ENCODE assay signal across 1 cellular context in the genomic region with DNA sequence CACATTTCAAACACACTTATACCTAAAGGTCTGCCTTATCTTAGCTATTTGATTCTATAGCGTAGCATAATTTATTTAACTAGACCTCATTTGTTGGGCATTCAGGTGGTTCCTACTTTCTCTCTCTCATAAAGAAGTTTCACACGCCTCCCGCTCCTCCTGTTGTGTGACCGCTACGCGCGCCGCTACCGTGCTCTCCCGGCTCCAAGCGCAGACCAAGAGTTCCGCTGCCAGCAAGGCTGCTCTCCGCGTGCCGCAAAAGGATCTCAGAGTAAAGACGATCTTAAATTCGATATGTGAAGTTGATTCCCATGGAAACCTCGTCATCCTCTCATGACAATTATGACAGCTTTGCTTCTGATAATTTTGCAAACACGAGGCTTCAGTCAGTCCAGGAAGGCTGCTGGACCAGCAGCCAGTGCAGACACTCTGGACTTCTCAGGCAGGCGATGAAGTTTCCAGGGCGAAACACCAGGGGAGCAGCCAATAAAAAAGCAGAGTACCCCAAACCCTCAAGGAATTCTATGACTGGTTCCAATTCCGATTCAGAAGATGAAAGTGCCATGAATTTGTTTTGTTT.
TF ChIP-seq lines count a peak whose summit lies in the region.

No MANE protein-coding gene starts in this region.

TF ChIP-seq in H1, 55 proteins besides CTCF, POLR2A, EP300 and RAD21:
- TF ChIP-seq KDM4A (IDR thresholded peaks at IDR 0.05; ENCODE audit: low read depth, low read length, severe bottlenecking) (no peak), USF2 (IDR thresholded peaks at IDR 0.05; ENCODE audit: low read length) (no peak), SUZ12 (IDR thresholded peaks at IDR 0.05; ENCODE audit: low read length) (no peak), NRF1 (IDR thresholded peaks at IDR 0.05; ENCODE audit: low read depth, low read length) (no peak), PHF8 (conservative IDR thresholded peaks at IDR 0.05; ENCODE audit: low read depth, low read length) (no peak), BRCA1 (IDR thresholded peaks at IDR 0.05; ENCODE audit: low read depth, low read length) (no peak), SP1 (IDR thresholded peaks at IDR 0.05; ENCODE audit: low read depth, low read length) (no peak), KDM1A (IDR thresholded peaks at IDR 0.05; ENCODE audit: borderline replicate concordance, low read length) (no peak), JUND (IDR thresholded peaks at IDR 0.05; ENCODE audit: low read length) (no peak), TAF1 (IDR thresholded peaks at IDR 0.05; ENCODE audit: low read depth, low read length) (no peak), SP4 (IDR thresholded peaks at IDR 0.05; ENCODE audit: low read length) (no peak), JUN (IDR thresholded peaks at IDR 0.05; ENCODE audit: low read depth, low read length) (no peak), NANOG (IDR thresholded peaks at IDR 0.05; ENCODE audit: insufficient read depth, low read depth, low read length, poor library complexity, severe bottlenecking) (no peak), POLR2AphosphoS5 (IDR thresholded peaks at IDR 0.05; ENCODE audit: low read depth, low read length) (no peak), GABPA (IDR thresholded peaks at IDR 0.05; ENCODE audit: borderline replicate concordance, insufficient read depth, low read length) (no peak), TBP (IDR thresholded peaks at IDR 0.05; ENCODE audit: low read depth, low read length) (no peak), CEBPB (IDR thresholded peaks at IDR 0.05; ENCODE audit: low read depth, low read length) (no peak), CREB1 (IDR thresholded peaks at IDR 0.05) (no peak), E2F6 (IDR thresholded peaks at IDR 0.05) (no peak)
TF ChIP-seq in H1: peak in this region for 0.
